In the genomic region with DNA sequence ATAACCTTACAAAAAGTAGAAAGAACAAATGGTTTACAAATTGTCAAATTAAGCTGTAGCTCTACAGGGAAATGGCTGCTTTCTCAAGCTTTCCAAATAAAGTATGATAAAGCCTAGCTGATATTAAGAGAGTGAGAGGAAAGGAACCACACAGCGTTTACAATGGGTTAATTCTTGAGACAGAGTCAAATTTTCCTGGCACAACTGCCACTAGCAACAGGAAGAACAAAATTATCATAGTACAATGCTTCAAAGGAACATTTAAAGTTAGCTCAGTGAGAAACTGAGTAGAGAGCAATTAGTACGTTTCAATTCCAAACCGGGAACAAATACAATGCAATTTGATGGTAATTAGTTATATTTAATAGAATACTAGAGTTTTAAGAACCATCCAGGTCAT, we compare ENCODE assay signal across 14 cellular contexts.
DNase-seq lines count a peak whose midpoint lies in the region; ATAC-seq and TF ChIP-seq lines count a peak whose summit lies in the region.
"Had no signal": no experiment of that assay in that cellular context is flagged by ENCODE, and none has a peak within 500 bp of the region (broad histone marks: within the 10 kb centered on the region; RNA-seq: fewer than 3 reads in every experiment).

No MANE protein-coding gene starts in this region.

- no peak for TF ChIP-seq EP300 in stomach (IDR thresholded peaks at IDR 0.05)

- peaks cover 0 to 21% (median 12%) of the 10 kb centered on the region in 4 donors for H3K4me1 ChIP-seq in stomach

- H3K36me3 Mint-ChIP-seq in brain = peaks cover 69% of the 10 kb centered on the region

- H3K9me3 Mint-ChIP-seq in brain = no peaks in the 10 kb centered on the region

- no peak for TF ChIP-seq POLR2A in stomach (IDR thresholded peaks at IDR 0.05)

- H3K4me3 ChIP-seq in stomach = no peak overlapping the region
- H3K4me3 ChIP-seq: BLaER1 treated with 17β-estradiol and CSF1 and Interleukin-3, amounts not matched to agents 10 nM and 100 nM; pancreas had no signal

- H3K4me3 Mint-ChIP-seq in brain = peak overlapping the region in 1 of 5 experiments; percentile 2

- in situ Hi-C loops in SK-MEL-5 (cut with HindIII; ENCODE audit: low pct_unique_long_range_greater_than_20kb, low sequenced_read_pairs) = no loop called here

- POLR2A ChIA-PET in GM10248 (lab: Yijun Ruan, JAX) = no interaction called here

- no peaks in the 10 kb centered on the region for H3K27me3 Mint-ChIP-seq in brain

- H3K9me3 ChIP-seq in stomach = no peaks in the 10 kb centered on the region
- H3K9me3 ChIP-seq: BLaER1 treated with 17β-estradiol and CSF1 and Interleukin-3, amounts not matched to agents 10 nM and 100 nM; pancreas had no signal

- DNase-seq in SK-MEL-5 (ENCODE audit: low read depth, low spot score) (peak; percentile 22), left cardiac atrium (no peak), stomach (no peak), GM10248 (ENCODE audit: extremely low spot score) (no peak), RKO (ENCODE audit: low spot score) (no peak)
- DNase-seq in stimulated activated CD4-positive, alpha-beta T cell treated with anti-CD3 and anti-CD28 coated beads, Interleukin-2, amount 100 ng/mL, for 48 hours = no peak
- DNase-seq in activated CD4-positive, alpha-beta T cell treated with anti-CD3 and anti-CD28 coated beads, Interleukin-2, amount 50 U/mL, for 4 hours = no peak
- DNase-seq: midbrain; NCI-H510A treated with DMSO at 0.1 percent for 48 hours; pancreas; PC-3; stimulated activated CD8-positive, alpha-beta memory T cell treated with anti-CD3 and anti-CD28 coated beads, Interleukin-4, amount 100 ng/mL, for 48 hours had no signal

- intact Hi-C loops in left cardiac atrium (cut with DNase I) (loop anchor here in 1 of 2 donors (5.0 kb wide), 1 partner anchor 113 kb away; no protein-coding TSS in a partner anchor), stomach (cut with DNase I; ENCODE audit: low total_unique reads) (no loop called here)

- peaks cover 10% of the 10 kb centered on the region for H3K4me1 Mint-ChIP-seq in brain

- CTCF ChIA-PET in GM10248 (lab: Yijun Ruan, JAX) = interaction anchor here (3.7 kb wide), 1 partner anchor 10 kb away, joined by 10 read pairs; no protein-coding TSS in a partner anchor

- WGBS in stomach, 5 donors = 13 to 31% (median 18%) methylated on average over 3 of the region's 3 CpGs

- peak; percentile 55 to 65 for ATAC-seq in left cardiac atrium
- ATAC-seq: PC-3 had no signal

- TF ChIP-seq CTCF in brain (conservative IDR thresholded peaks at IDR 0.05) (no peak), stomach (IDR thresholded peaks at IDR 0.05) (no peak), GM10248 (IDR thresholded peaks at IDR 0.05; ENCODE audit: control extremely low read depth, extremely low read depth, low read depth, missing control alignments) (no peak)

- no peaks in the 10 kb centered on the region for H3K27me3 ChIP-seq in stomach
- H3K27me3 ChIP-seq: BLaER1 treated with 17β-estradiol and CSF1 and Interleukin-3, amounts not matched to agents 10 nM and 100 nM; pancreas had no signal

- H3K27ac Mint-ChIP-seq in brain = peak overlapping the region in 3 of 5 experiments; percentile 48 to 79 (median 70)

- H3K27ac ChIP-seq in stomach = peak overlapping the region in 3 of 5 donors; percentile 4 to 47 (median 17)
- H3K27ac ChIP-seq: BLaER1 treated with 17β-estradiol and CSF1 and Interleukin-3, amounts not matched to agents 10 nM and 100 nM had no signal

- H3K36me3 ChIP-seq in stomach = peaks cover 3 to 49% (median 32%) of the 10 kb centered on the region in 4 donors
